ENCODE assay signal across 9 cellular contexts in the genomic region with DNA sequence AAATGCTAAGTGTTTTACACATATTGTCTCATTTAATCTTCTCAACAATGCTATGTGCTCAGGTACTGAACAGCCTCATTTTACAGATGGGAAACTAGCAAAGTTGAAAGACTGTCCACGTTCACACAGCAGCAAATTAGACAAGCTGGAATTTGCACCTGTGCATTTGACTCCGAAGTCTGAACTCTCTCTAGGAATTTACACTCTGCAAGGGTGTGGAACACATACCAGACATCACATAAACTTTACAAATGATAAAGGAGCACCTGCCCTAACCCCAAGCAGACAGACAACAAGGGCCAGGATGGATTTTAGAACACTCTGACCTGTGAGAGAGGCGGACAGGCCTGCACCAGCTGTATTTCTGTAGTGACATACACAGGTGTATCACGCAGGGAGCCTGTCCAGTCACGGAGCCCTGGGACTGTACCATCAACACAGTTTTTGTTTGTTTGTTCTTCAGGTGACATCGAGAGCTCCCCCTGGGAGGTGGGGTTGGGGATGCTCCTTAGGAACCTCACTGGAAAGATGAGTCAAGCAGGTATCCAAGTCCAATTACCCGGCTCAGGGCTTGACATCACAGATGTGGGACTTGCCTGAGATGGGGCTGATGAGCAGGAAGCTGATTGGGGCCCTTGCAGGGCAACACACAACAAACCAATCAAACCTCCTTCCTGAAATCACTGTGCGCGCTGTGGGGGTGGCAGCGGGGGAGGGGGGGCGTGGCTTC. TPM values are rescaled to one million over a fixed set of nuclear protein-coding genes. Genes with fewer than 3 reads are reported as not detected.
A peak's percentile ranks its signal among the peaks of the same experiment; 100 is the strongest.
DNase-seq lines count a peak whose midpoint lies in the region; ATAC-seq and TF ChIP-seq lines count a peak whose summit lies in the region.
"Had no signal": no experiment of that assay in that cellular context is flagged by ENCODE, and none has a peak within 500 bp of the region (broad histone marks: within the 10 kb centered on the region; RNA-seq: fewer than 3 reads in every experiment).

No MANE protein-coding gene starts in this region.

- H3K27ac ChIP-seq in HEK293 (ENCODE audit: extremely low read depth, low read depth, low read length) (no peak overlapping the region), right atrium auricular region (no peak overlapping the region)
- H3K27ac ChIP-seq: heart right ventricle had no signal

- intact Hi-C loops in left ventricle myocardium superior (cut with micrococcal nuclease): no loop called here

- peak; percentile 69 for DNase-seq in DMS53 (lab: John Stamatoyannopoulos, UW)
- DNase-seq in T-helper 1 cell: peak in 4 of 5 donors; percentile 15 to 82 (median 49)
- peak; percentile 44 for DNase-seq in germinal center (ENCODE audit: low spot score)
- no peak for DNase-seq in NCI-H1417 (lab: John Stamatoyannopoulos, UW)
- DNase-seq in right atrium auricular region (ENCODE audit: low spot score): no peak
- DNase-seq in left ventricle myocardium superior: no peak
- DNase-seq in midbrain (lab: John Stamatoyannopoulos, UW): no peak
- DNase-seq: heart right ventricle had no signal

- no peak for TF ChIP-seq CTCF in HEK293 (tag by site-specific recombination; IDR thresholded peaks at IDR 0.05)
- no peak for TF ChIP-seq CTCF in right atrium auricular region (IDR thresholded peaks at IDR 0.05)

- no peak overlapping the region for H3K4me3 ChIP-seq in HEK293 (ENCODE audit: low read depth, low read length)
- H3K4me3 ChIP-seq in right atrium auricular region: no peak overlapping the region
- H3K4me3 ChIP-seq: heart right ventricle had no signal

- H3K9me3 ChIP-seq in HEK293 (ENCODE audit: control insufficient read depth, insufficient read depth, low read depth, low read length) (no peaks in the 10 kb centered on the region), right atrium auricular region (no peaks in the 10 kb centered on the region)
- H3K9me3 ChIP-seq: heart right ventricle had no signal

- ATAC-seq in left ventricle myocardium superior: no peak

- CTCF ChIA-PET in HEK293 (lab: Yijun Ruan, JAX): interaction anchor here (0.6 to 1.2 kb wide), 5 partner anchors 16 to 379 kb away, joined by 3 read pairs; no protein-coding TSS in a partner anchor

- POLR2A ChIA-PET in HEK293 (lab: Yijun Ruan, JAX): interaction anchor here (1.1 to 1.4 kb wide), 2 partner anchors 13 to 30 kb away, joined by 3 read pairs; no protein-coding TSS in a partner anchor

- H3K4me1 ChIP-seq in HEK293 (ENCODE audit: control insufficient read depth, insufficient read depth, low read length): no peaks in the 10 kb centered on the region
- no peaks in the 10 kb centered on the region for H3K4me1 ChIP-seq in right atrium auricular region
- H3K4me1 ChIP-seq: heart right ventricle had no signal

- H3K27me3 ChIP-seq in right atrium auricular region: no peaks in the 10 kb centered on the region

- peaks cover 16 to 41% of the 10 kb centered on the region in 2 experiments for H3K36me3 ChIP-seq in HEK293 (ENCODE audit: control insufficient read depth in 2 of 2, insufficient read depth in 1 of 2, low read length in 2 of 2)
- no peaks in the 10 kb centered on the region for H3K36me3 ChIP-seq in right atrium auricular region

TF ChIP-seq in HEK293, 187 proteins besides CTCF, POLR2A, EP300 and RAD21:
- TF ChIP-seq, protein P1, sequence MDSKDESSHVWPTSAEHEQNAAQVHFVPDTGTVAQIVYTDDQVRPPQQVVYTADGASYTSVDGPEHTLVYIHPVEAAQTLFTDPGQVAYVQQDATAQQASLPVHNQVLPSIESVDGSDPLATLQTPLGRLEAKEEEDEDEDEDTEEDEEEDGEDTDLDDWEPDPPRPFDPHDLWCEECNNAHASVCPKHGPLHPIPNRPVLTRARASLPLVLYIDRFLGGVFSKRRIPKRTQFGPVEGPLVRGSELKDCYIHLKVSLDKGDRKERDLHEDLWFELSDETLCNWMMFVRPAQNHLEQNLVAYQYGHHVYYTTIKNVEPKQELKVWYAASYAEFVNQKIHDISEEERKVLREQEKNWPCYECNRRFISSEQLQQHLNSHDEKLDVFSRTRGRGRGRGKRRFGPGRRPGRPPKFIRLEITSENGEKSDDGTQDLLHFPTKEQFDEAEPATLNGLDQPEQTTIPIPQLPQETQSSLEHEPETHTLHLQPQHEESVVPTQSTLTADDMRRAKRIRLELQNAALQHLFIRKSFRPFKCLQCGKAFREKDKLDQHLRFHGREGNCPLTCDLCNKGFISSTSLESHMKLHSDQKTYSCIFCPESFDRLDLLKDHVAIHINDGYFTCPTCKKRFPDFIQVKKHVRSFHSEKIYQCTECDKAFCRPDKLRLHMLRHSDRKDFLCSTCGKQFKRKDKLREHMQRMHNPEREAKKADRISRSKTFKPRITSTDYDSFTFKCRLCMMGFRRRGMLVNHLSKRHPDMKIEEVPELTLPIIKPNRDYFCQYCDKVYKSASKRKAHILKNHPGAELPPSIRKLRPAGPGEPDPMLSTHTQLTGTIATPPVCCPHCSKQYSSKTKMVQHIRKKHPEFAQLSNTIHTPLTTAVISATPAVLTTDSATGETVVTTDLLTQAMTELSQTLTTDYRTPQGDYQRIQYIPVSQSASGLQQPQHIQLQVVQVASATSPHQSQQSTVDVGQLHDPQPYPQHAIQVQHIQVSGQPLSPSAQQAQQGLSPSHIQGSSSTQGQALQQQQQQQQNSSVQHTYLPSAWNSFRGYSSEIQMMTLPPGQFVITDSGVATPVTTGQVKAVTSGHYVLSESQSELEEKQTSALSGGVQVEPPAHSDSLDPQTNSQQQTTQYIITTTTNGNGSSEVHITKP (tag by site-specific recombination; IDR thresholded peaks at IDR 0.05): peak; percentile 56
- TF ChIP-seq ZEB2 (tag by site-specific recombination; IDR thresholded peaks at IDR 0.05) (peak; percentile 15; the same call in 1 of the 2 replicates), ZNF629 (tag by site-specific recombination; IDR thresholded peaks at IDR 0.05) (0 out of 2 replicates have a peak, but pooled peaks have one; percentile 18), ZNF610 (tag by site-specific recombination; IDR thresholded peaks at IDR 0.05; ENCODE audit: borderline replicate concordance) (no peak), EGR2 (tag by site-specific recombination; IDR thresholded peaks at IDR 0.05; ENCODE audit: low read depth) (0 out of 2 replicates have a peak, but pooled peaks have one; percentile 22)
- TF ChIP-seq, protein P2, sequence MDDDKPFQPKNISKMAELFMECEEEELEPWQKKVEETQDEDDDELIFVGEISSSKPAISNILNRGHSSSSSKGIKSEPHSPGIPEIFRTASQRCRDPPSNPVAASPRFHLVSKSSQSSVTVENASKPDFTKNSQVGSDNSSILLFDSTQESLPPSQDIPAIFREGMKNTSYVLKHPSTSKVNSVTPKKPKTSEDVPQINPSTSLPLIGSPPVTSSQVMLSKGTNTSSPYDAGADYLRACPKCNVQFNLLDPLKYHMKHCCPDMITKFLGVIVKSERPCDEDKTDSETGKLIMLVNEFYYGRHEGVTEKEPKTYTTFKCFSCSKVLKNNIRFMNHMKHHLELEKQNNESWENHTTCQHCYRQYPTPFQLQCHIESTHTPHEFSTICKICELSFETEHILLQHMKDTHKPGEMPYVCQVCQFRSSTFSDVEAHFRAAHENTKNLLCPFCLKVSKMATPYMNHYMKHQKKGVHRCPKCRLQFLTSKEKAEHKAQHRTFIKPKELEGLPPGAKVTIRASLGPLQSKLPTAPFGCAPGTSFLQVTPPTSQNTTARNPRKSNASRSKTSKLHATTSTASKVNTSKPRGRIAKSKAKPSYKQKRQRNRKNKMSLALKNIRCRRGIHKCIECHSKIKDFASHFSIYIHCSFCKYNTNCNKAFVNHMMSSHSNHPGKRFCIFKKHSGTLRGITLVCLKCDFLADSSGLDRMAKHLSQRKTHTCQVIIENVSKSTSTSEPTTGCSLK (tag by site-specific recombination; IDR thresholded peaks at IDR 0.05): no peak

RNA-seq across cellular contexts. Expression of a gene that starts 31.0 kb away (rescaled TPM):
- total RNA-seq in right atrium auricular region: 1 to 10 TPM in 1 of 2 donors, under 1 TPM in 1; 0.35 to 4.0 TPM
- 1.3 TPM for total RNA-seq in left ventricle myocardium superior

Comparison
In these comparisons a context has a peak if more than half of its experiments do, and no peak if none do; other contexts are left out.
1. DNase-seq: peak in DMS53 (single experiment), T-helper 1 cell (4 of 5) and germinal center (single experiment); none in NCI-H1417 (0 of 3), right atrium auricular region (single experiment), left ventricle myocardium superior (single experiment) and midbrain (single experiment).